Comparison of ENCODE assay signal across 26 cellular contexts in genomic region chr22:30429887-30430286, GRCh38. TPM values are rescaled to one million over a fixed set of nuclear protein-coding genes. Genes with fewer than 3 reads are reported as not detected.
"Had no signal": no experiment of that assay in that cellular context is flagged by ENCODE, and none has a peak within 500 bp of the region (broad histone marks: within the 10 kb centered on the region; RNA-seq: fewer than 3 reads in every experiment).

No MANE protein-coding gene starts in this region.

- H3K79me2 ChIP-seq: parathyroid adenoma had no signal

- H3K27ac ChIP-seq: gastrocnemius medialis, left lung, parathyroid adenoma, right lobe of liver, suprapubic skin, transverse colon, vagina had no signal

- H3K27ac Mint-ChIP-seq: activated B cell treated with CpG ODN at 0.5 μM for 24 hours; activated CD4-positive, alpha-beta memory T cell treated with anti-CD3 and anti-CD28 coated beads for 36 hours; activated CD8-positive, alpha-beta memory T cell treated with anti-CD3 and anti-CD28 coated beads, Interleukin-2, amount 10 ng/mL, durations not matched to agents 7 days and 5 days; activated naive CD8-positive, alpha-beta T cell; stimulated activated naive CD8-positive, alpha-beta T cell treated with anti-CD3 and anti-CD28 coated beads, Interleukin-15, amount 100 ng/mL, for 72 hours had no signal

- FAIRE-seq: colon, endometrium, keratinocyte, small intestine had no signal

- H3K9ac ChIP-seq: parathyroid adenoma had no signal

- H3K27me3 ChIP-seq: gastrocnemius medialis, left lung, right lobe of liver, suprapubic skin, transverse colon, vagina had no signal

- H3K27me3 Mint-ChIP-seq: activated B cell treated with CpG ODN at 0.5 μM for 24 hours; activated CD4-positive, alpha-beta memory T cell treated with anti-CD3 and anti-CD28 coated beads for 36 hours; activated CD8-positive, alpha-beta memory T cell treated with anti-CD3 and anti-CD28 coated beads, Interleukin-2, amount 10 ng/mL, durations not matched to agents 7 days and 5 days; activated naive CD8-positive, alpha-beta T cell; stimulated activated naive CD8-positive, alpha-beta T cell treated with anti-CD3 and anti-CD28 coated beads, Interleukin-15, amount 100 ng/mL, for 72 hours had no signal

- ATAC-seq: activated CD8-positive, alpha-beta memory T cell treated with anti-CD3 and anti-CD28 coated beads, Interleukin-2, amount 10 ng/mL, durations not matched to agents 7 days and 5 days; esophagus mucosa; gastrocnemius medialis; left lung; right lobe of liver; stimulated activated naive CD8-positive, alpha-beta T cell treated with anti-CD3 and anti-CD28 coated beads, Interleukin-15, amount 100 ng/mL, for 72 hours had no signal

- H3K4me3 ChIP-seq: gastrocnemius medialis, left lung, right lobe of liver, suprapubic skin, transverse colon, vagina had no signal

- H3K9me3 Mint-ChIP-seq: activated B cell treated with CpG ODN at 0.5 μM for 24 hours; activated CD4-positive, alpha-beta memory T cell treated with anti-CD3 and anti-CD28 coated beads for 36 hours had no signal

- H3K36me3 ChIP-seq: gastrocnemius medialis, right lobe of liver, suprapubic skin, transverse colon, vagina had no signal

- H3K9me3 ChIP-seq: gastrocnemius medialis, left lung, right lobe of liver, suprapubic skin, transverse colon, vagina had no signal

- H3K4me1 ChIP-seq: parathyroid adenoma had no signal

- DNase-seq: activated B cell treated with CpG ODN at 0.5 μM for 24 hours; activated CD4-positive, alpha-beta memory T cell treated with anti-CD3 and anti-CD28 coated beads for 36 hours; activated CD4-positive, alpha-beta T cell treated with anti-CD3 and anti-CD28 coated beads for 4 hours; activated CD8-positive, alpha-beta memory T cell treated with anti-CD3 and anti-CD28 coated beads, Interleukin-2, amount 10 ng/mL, durations not matched to agents 7 days and 5 days; amygdala; caudate nucleus; gastrocnemius medialis; head of caudate nucleus; left lung; midbrain; small intestine; stimulated activated CD4-positive, alpha-beta T cell treated with anti-CD3 and anti-CD28 coated beads, Interleukin-15, amount 100 ng/mL, for 24 hours; stimulated activated CD4-positive, alpha-beta T cell treated with anti-CD3 and anti-CD28 coated beads, Interleukin-2, amount 100 ng/mL, for 48 hours; stimulated activated naive CD8-positive, alpha-beta T cell treated with anti-CD3 and anti-CD28 coated beads, Interleukin-15, amount 100 ng/mL, for 72 hours; transverse colon had no signal

- H2AFZ ChIP-seq: parathyroid adenoma had no signal

- H3K4me3 Mint-ChIP-seq: activated B cell treated with CpG ODN at 0.5 μM for 24 hours; activated CD4-positive, alpha-beta memory T cell treated with anti-CD3 and anti-CD28 coated beads for 36 hours; activated CD8-positive, alpha-beta memory T cell treated with anti-CD3 and anti-CD28 coated beads, Interleukin-2, amount 10 ng/mL, durations not matched to agents 7 days and 5 days; activated naive CD8-positive, alpha-beta T cell; stimulated activated naive CD8-positive, alpha-beta T cell treated with anti-CD3 and anti-CD28 coated beads, Interleukin-15, amount 100 ng/mL, for 72 hours had no signal

RNA-seq across cellular contexts. Expression of gene SEC14L3, which starts 41.9 kb away (rescaled TPM):
- total RNA-seq: activated B cell treated with CpG ODN at 0.5 μM for 24 hours; activated CD4-positive, alpha-beta memory T cell treated with anti-CD3 and anti-CD28 coated beads for 36 hours; activated CD8-positive, alpha-beta memory T cell treated with anti-CD3 and anti-CD28 coated beads, Interleukin-2, amount 10 ng/mL, durations not matched to agents 7 days and 5 days; esophagus mucosa; gastrocnemius medialis; lung microvascular endothelial cell; suprapubic skin; T-helper 2 cell treated with Interferon-gamma antibody and Interleukin-4, amounts not matched to agents 100 ng/mL and 5 ng/mL, for 36 hours; transverse colon; vagina had no signal
- polyA plus RNA-seq: keratinocyte, small intestine had no signal
